ENCODE assay signal across 1 cellular context in the genomic region with DNA sequence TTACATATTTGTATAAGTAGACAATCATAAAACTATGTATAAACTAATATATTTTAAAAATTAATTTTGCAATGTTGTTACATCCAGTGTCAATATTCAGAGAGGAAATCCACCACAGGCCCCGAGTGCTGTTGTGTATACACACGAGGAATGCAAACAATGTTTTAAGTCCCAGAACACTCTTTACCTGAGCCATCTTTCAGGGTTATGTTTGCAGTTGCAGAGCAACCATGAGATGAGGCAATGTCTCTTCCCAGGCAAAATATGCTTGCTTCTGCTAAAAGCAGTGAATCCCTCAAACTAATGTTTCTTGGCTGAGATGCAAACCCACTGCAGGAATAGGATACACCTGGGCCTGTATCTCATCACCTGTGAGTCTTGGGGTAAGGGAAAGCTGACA.
TF ChIP-seq lines count a peak whose summit lies in the region.

No MANE protein-coding gene starts in this region.

TF ChIP-seq in HepG2, 621 proteins besides CTCF, POLR2A, EP300 and RAD21 (continued from another document and continues in another):
- TF ChIP-seq ZNF383 (CRISPR knock-in tag; IDR thresholded peaks at IDR 0.05; ENCODE audit: borderline replicate concordance): no peak
- no peak for TF ChIP-seq HOXA9 (CRISPR knock-in tag; IDR thresholded peaks at IDR 0.05; ENCODE audit: borderline replicate concordance)
- no peak for TF ChIP-seq TBX2 (CRISPR knock-in tag; IDR thresholded peaks at IDR 0.05; ENCODE audit: borderline replicate concordance)
- no peak for TF ChIP-seq EZH2 (conservative IDR thresholded peaks at IDR 0.05; ENCODE audit: low read depth, low read length)
- TF ChIP-seq HOXA7 (CRISPR knock-in tag; IDR thresholded peaks at IDR 0.05): no peak
- peak; percentile 50 to 66 for TF ChIP-seq MAFK (conservative IDR thresholded peaks at IDR 0.05 in 1 of 2, IDR thresholded peaks at IDR 0.05 in 1 of 2; ENCODE audit: low read length in 2 of 2)
- TF ChIP-seq SP140L (CRISPR knock-in tag; IDR thresholded peaks at IDR 0.05; ENCODE audit: borderline replicate concordance): 0 out of 2 replicates have a peak, but pooled peaks have one; percentile 55
- TF ChIP-seq MAFG (CRISPR knock-in tag; IDR thresholded peaks at IDR 0.05): no peak
- peak; percentile 82; the same call in 1 of the 2 replicates for TF ChIP-seq ZNF646 (CRISPR knock-in tag; IDR thresholded peaks at IDR 0.05)
- TF ChIP-seq ZNF615 (CRISPR knock-in tag; IDR thresholded peaks at IDR 0.05; ENCODE audit: borderline replicate concordance): no peak
- TF ChIP-seq ZNF790 (CRISPR knock-in tag; IDR thresholded peaks at IDR 0.05; ENCODE audit: borderline replicate concordance): no peak
- no peak for TF ChIP-seq ZNF841 (CRISPR knock-in tag; IDR thresholded peaks at IDR 0.05; ENCODE audit: borderline replicate concordance)
- TF ChIP-seq BRCA1 (CRISPR knock-in tag; IDR thresholded peaks at IDR 0.05): no peak
- peak; percentile 64; the same call in 1 of the 2 replicates for TF ChIP-seq KDM1A (CRISPR knock-in tag; IDR thresholded peaks at IDR 0.05)
- TF ChIP-seq IKZF1 (IDR thresholded peaks at IDR 0.05): no peak
- TF ChIP-seq, protein P1, sequence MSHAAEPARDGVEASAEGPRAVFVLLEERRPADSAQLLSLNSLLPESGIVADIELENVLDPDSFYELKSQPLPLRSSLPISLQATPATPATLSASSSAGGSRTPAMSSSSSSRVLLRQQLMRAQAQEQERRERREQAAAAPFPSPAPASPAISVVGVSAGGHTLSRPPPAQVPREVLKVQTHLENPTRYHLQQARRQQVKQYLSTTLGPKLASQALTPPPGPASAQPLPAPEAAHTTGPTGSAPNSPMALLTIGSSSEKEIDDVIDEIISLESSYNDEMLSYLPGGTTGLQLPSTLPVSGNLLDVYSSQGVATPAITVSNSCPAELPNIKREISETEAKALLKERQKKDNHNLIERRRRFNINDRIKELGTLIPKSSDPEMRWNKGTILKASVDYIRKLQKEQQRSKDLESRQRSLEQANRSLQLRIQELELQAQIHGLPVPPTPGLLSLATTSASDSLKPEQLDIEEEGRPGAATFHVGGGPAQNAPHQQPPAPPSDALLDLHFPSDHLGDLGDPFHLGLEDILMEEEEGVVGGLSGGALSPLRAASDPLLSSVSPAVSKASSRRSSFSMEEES (CRISPR knock-in tag; IDR thresholded peaks at IDR 0.05): peak; percentile 76; the same call in 1 of the 2 replicates
- TF ChIP-seq, protein P2, sequence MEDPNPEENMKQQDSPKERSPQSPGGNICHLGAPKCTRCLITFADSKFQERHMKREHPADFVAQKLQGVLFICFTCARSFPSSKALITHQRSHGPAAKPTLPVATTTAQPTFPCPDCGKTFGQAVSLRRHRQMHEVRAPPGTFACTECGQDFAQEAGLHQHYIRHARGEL (CRISPR knock-in tag; IDR thresholded peaks at IDR 0.05): no peak
- no peak for TF ChIP-seq SP2 (CRISPR knock-in tag; IDR thresholded peaks at IDR 0.05)
- peak; percentile 98 for TF ChIP-seq CEBPB (IDR thresholded peaks at IDR 0.05; ENCODE audit: borderline replicate concordance, low read depth, low read length)
- TF ChIP-seq CBX2 (IDR thresholded peaks at IDR 0.05; ENCODE audit: low read depth, low read length): no peak
- TF ChIP-seq CBX2 (CRISPR knock-in tag; IDR thresholded peaks at IDR 0.05; ENCODE audit: low read depth): no peak
- no peak for TF ChIP-seq ZNF577 (CRISPR knock-in tag; IDR thresholded peaks at IDR 0.05; ENCODE audit: borderline replicate concordance, low read depth)
- no peak for TF ChIP-seq FOSL1 (CRISPR knock-in tag; IDR thresholded peaks at IDR 0.05; ENCODE audit: borderline replicate concordance)
- TF ChIP-seq SRSF9 (IDR thresholded peaks at IDR 0.05; ENCODE audit: borderline replicate concordance, insufficient read depth, low read depth, low read length, poor library complexity, severe bottlenecking): no peak
- TF ChIP-seq NR2F6 (IDR thresholded peaks at IDR 0.05): peak; percentile 64
- peak; percentile 73 for TF ChIP-seq NR2F6 (CRISPR knock-in tag; IDR thresholded peaks at IDR 0.05)
- TF ChIP-seq ZNF264 (CRISPR knock-in tag; IDR thresholded peaks at IDR 0.05): 0 out of 2 replicates have a peak, but pooled peaks have one; percentile 35
- TF ChIP-seq NFIB (CRISPR knock-in tag; IDR thresholded peaks at IDR 0.05; ENCODE audit: borderline replicate concordance): no peak
- no peak for TF ChIP-seq ZNF138 (CRISPR knock-in tag; IDR thresholded peaks at IDR 0.05; ENCODE audit: low read depth)
- TF ChIP-seq, protein P3, sequence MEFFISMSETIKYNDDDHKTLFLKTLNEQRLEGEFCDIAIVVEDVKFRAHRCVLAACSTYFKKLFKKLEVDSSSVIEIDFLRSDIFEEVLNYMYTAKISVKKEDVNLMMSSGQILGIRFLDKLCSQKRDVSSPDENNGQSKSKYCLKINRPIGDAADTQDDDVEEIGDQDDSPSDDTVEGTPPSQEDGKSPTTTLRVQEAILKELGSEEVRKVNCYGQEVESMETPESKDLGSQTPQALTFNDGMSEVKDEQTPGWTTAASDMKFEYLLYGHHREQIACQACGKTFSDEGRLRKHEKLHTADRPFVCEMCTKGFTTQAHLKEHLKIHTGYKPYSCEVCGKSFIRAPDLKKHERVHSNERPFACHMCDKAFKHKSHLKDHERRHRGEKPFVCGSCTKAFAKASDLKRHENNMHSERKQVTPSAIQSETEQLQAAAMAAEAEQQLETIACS (CRISPR knock-in tag; IDR thresholded peaks at IDR 0.05): no peak
- TF ChIP-seq CCDC6 (CRISPR knock-in tag; IDR thresholded peaks at IDR 0.05): no peak
- TF ChIP-seq, protein P4, sequence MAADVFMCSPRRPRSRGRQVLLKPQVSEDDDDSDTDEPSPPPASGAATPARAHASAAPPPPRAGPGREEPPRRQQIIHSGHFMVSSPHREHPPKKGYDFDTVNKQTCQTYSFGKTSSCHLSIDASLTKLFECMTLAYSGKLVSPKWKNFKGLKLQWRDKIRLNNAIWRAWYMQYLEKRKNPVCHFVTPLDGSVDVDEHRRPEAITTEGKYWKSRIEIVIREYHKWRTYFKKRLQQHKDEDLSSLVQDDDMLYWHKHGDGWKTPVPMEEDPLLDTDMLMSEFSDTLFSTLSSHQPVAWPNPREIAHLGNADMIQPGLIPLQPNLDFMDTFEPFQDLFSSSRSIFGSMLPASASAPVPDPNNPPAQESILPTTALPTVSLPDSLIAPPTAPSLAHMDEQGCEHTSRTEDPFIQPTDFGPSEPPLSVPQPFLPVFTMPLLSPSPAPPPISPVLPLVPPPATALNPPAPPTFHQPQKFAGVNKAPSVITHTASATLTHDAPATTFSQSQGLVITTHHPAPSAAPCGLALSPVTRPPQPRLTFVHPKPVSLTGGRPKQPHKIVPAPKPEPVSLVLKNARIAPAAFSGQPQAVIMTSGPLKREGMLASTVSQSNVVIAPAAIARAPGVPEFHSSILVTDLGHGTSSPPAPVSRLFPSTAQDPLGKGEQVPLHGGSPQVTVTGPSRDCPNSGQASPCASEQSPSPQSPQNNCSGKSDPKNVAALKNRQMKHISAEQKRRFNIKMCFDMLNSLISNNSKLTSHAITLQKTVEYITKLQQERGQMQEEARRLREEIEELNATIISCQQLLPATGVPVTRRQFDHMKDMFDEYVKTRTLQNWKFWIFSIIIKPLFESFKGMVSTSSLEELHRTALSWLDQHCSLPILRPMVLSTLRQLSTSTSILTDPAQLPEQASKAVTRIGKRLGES (CRISPR knock-in tag; IDR thresholded peaks at IDR 0.05; ENCODE audit: borderline replicate concordance): no peak
- no peak for TF ChIP-seq POGK (CRISPR knock-in tag; conservative IDR thresholded peaks at IDR 0.05)
- TF ChIP-seq HIC2 (CRISPR knock-in tag; IDR thresholded peaks at IDR 0.05; ENCODE audit: low read depth): no peak
- TF ChIP-seq ZNF503 (CRISPR knock-in tag; IDR thresholded peaks at IDR 0.05): no peak
- TF ChIP-seq, protein P5, sequence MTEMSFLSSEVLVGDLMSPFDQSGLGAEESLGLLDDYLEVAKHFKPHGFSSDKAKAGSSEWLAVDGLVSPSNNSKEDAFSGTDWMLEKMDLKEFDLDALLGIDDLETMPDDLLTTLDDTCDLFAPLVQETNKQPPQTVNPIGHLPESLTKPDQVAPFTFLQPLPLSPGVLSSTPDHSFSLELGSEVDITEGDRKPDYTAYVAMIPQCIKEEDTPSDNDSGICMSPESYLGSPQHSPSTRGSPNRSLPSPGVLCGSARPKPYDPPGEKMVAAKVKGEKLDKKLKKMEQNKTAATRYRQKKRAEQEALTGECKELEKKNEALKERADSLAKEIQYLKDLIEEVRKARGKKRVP (CRISPR knock-in tag; IDR thresholded peaks at IDR 0.05): peak in 1 of 2 experiments; percentile 89; a peak in 2 of 4 replicates
- 0 out of 2 replicates have a peak, but pooled peaks have one; percentile 44 for TF ChIP-seq TGIF2 (CRISPR knock-in tag; IDR thresholded peaks at IDR 0.05)
- TF ChIP-seq SMC3 (IDR thresholded peaks at IDR 0.05; ENCODE audit: low read length): peak; percentile 44; the same call in 1 of the 2 replicates
- TF ChIP-seq ZNF441 (CRISPR knock-in tag; IDR thresholded peaks at IDR 0.05; ENCODE audit: borderline replicate concordance): no peak
- no peak for TF ChIP-seq TSC22D2 (CRISPR knock-in tag; IDR thresholded peaks at IDR 0.05; ENCODE audit: borderline replicate concordance)
- no peak for TF ChIP-seq TOE1 (CRISPR knock-in tag; IDR thresholded peaks at IDR 0.05)
- no peak for TF ChIP-seq ZNF136 (CRISPR knock-in tag; IDR thresholded peaks at IDR 0.05; ENCODE audit: low read depth)
- TF ChIP-seq RBAK (CRISPR knock-in tag; IDR thresholded peaks at IDR 0.05): no peak
